In genomic region chr20:64025101-64025825, GRCh38 we compare ENCODE assay signal across 2 cellular contexts.
TF ChIP-seq lines count a peak whose summit lies in the region.

No MANE protein-coding gene starts in this region.

TF ChIP-seq in GM12878, 131 proteins besides CTCF, POLR2A, EP300 and RAD21:
- TF ChIP-seq MEF2A (IDR thresholded peaks at IDR 0.05; ENCODE audit: insufficient read depth, low read depth, low read length): no peak
- no peak for TF ChIP-seq GABPA (IDR thresholded peaks at IDR 0.05; ENCODE audit: low read depth)
- no peak for TF ChIP-seq TBL1XR1 (IDR thresholded peaks at IDR 0.05; ENCODE audit: low read depth, low read length)
- no peak for TF ChIP-seq TCF7 (IDR thresholded peaks at IDR 0.05; ENCODE audit: borderline replicate concordance)
- TF ChIP-seq ASH2L (IDR thresholded peaks at IDR 0.05; ENCODE audit: borderline replicate concordance, low read depth): no peak
- no peak for TF ChIP-seq POLR2AphosphoS5 (IDR thresholded peaks at IDR 0.05; ENCODE audit: low read length)
- no peak for TF ChIP-seq CBX5 (IDR thresholded peaks at IDR 0.05; ENCODE audit: low read depth)
- TF ChIP-seq SRF (IDR thresholded peaks at IDR 0.05; ENCODE audit: low read depth in 2 of 2, low read length in 2 of 2): no peak

TF ChIP-seq in liver, 16 proteins besides CTCF, POLR2A, EP300 and RAD21:
- TF ChIP-seq HNF4G (IDR thresholded peaks at IDR 0.05) (no peak), ZBTB33 (IDR thresholded peaks at IDR 0.05) (no peak), NR2F2 (IDR thresholded peaks at IDR 0.05) (no peak), SP1 (IDR thresholded peaks at IDR 0.05) (peak; percentile 88), TAF1 (conservative IDR thresholded peaks at IDR 0.05) (peak; percentile 57), JUND (IDR thresholded peaks at IDR 0.05) (peak in 1 of 2 donors; percentile 58), GABPA (IDR thresholded peaks at IDR 0.05 in 1 of 2, conservative IDR thresholded peaks at IDR 0.05 in 1 of 2) (peak in 1 of 2 donors; percentile 65), FOXA2 (IDR thresholded peaks at IDR 0.05) (peak; percentile 50), MAX (IDR thresholded peaks at IDR 0.05) (no peak), HNF4A (conservative IDR thresholded peaks at IDR 0.05) (peak; percentile 51 to 81), FOXA1 (IDR thresholded peaks at IDR 0.05) (no peak), REST (IDR thresholded peaks at IDR 0.05) (peak; percentile 69), YY1 (IDR thresholded peaks at IDR 0.05) (peak; percentile 45), RXRA (IDR thresholded peaks at IDR 0.05) (peak; percentile 84 to 96)
